ENCODE assay signal across 2 cellular contexts in genomic region chr7:108575156-108575555, GRCh38.
TF ChIP-seq lines count a peak whose summit lies in the region.

No MANE protein-coding gene starts in this region.

TF ChIP-seq in K562, 482 proteins besides CTCF, POLR2A, EP300 and RAD21 (continues in another document):
- TF ChIP-seq ZNF324 (CRISPR knock-in tag; IDR thresholded peaks at IDR 0.05): no peak
- TF ChIP-seq HOMEZ (CRISPR knock-in tag; IDR thresholded peaks at IDR 0.05): no peak
- TF ChIP-seq ZKSCAN8 (CRISPR knock-in tag; IDR thresholded peaks at IDR 0.05): no peak
- no peak for TF ChIP-seq GTF2F1 (IDR thresholded peaks at IDR 0.05; ENCODE audit: low read depth, low read length)
- TF ChIP-seq RBBP5 (IDR thresholded peaks at IDR 0.05; ENCODE audit: borderline replicate concordance, insufficient read depth, low read length, poor library complexity, severe bottlenecking): no peak
- TF ChIP-seq NFYB (IDR thresholded peaks at IDR 0.05; ENCODE audit: extremely low read depth, insufficient read length): peak; percentile 16
- TF ChIP-seq PML (IDR thresholded peaks at IDR 0.05; ENCODE audit: low read length): peak; percentile 32; the same call in 1 of the 2 replicates
- TF ChIP-seq HBP1 (CRISPR knock-in tag; IDR thresholded peaks at IDR 0.05): 0 out of 2 replicates have a peak, but pooled peaks have one; percentile 40
- TF ChIP-seq POLR3A (IDR thresholded peaks at IDR 0.05; ENCODE audit: borderline replicate concordance, extremely low read depth, insufficient read depth, insufficient read length): no peak
- TF ChIP-seq RFX5 (IDR thresholded peaks at IDR 0.05; ENCODE audit: low read depth, low read length): no peak
- TF ChIP-seq ZC3H8 (IDR thresholded peaks at IDR 0.05): no peak
- 0 out of 2 replicates have a peak, but pooled peaks have one; percentile 15 for TF ChIP-seq E2F1 (CRISPR knock-in tag; IDR thresholded peaks at IDR 0.05)
- no peak for TF ChIP-seq NR3C1 (CRISPR knock-in tag; IDR thresholded peaks at IDR 0.05)
- TF ChIP-seq E4F1 (CRISPR knock-in tag; IDR thresholded peaks at IDR 0.05; ENCODE audit: borderline replicate concordance): no peak
- peak; percentile 52; the same call in 1 of the 2 replicates for TF ChIP-seq POLR2AphosphoS5 (IDR thresholded peaks at IDR 0.05; ENCODE audit: control insufficient read depth, insufficient read depth, low read depth, low read length)
- TF ChIP-seq NRF1 (conservative IDR thresholded peaks at IDR 0.05 in 1 of 2, IDR thresholded peaks at IDR 0.05 in 1 of 2): no peak
- no peak for TF ChIP-seq ZNF589 (CRISPR knock-in tag; IDR thresholded peaks at IDR 0.05; ENCODE audit: low read depth)
- TF ChIP-seq THRB (CRISPR knock-in tag; conservative IDR thresholded peaks at IDR 0.05): peak; percentile 88; the same call in 1 of the 2 replicates
- TF ChIP-seq POLR2B (IDR thresholded peaks at IDR 0.05; ENCODE audit: low read depth, partially characterized antibody): peak; percentile 48
- no peak for TF ChIP-seq JUN (IDR thresholded peaks at IDR 0.05; ENCODE audit: borderline replicate concordance, low read depth, low read length)
- TF ChIP-seq JUN (CRISPR knock-in tag; IDR thresholded peaks at IDR 0.05; ENCODE audit: borderline replicate concordance): no peak
- no peak for TF ChIP-seq ZNF766 (CRISPR knock-in tag; conservative IDR thresholded peaks at IDR 0.05)
- TF ChIP-seq FOS (IDR thresholded peaks at IDR 0.05; ENCODE audit: extremely low read depth, insufficient read length): no peak
- TF ChIP-seq TBP (optimal IDR thresholded peaks at IDR 0.05; ENCODE audit: low read depth, low read length): no peak
- TF ChIP-seq BACH1 (tag; IDR thresholded peaks at IDR 0.05): no peak
- TF ChIP-seq HEY1 (CRISPR knock-in tag; IDR thresholded peaks at IDR 0.05; ENCODE audit: borderline replicate concordance): no peak
- TF ChIP-seq HMG20B (CRISPR knock-in tag; IDR thresholded peaks at IDR 0.05): no peak

TF ChIP-seq in GM23338, 12 proteins besides CTCF, POLR2A, EP300 and RAD21:
- TF ChIP-seq ETS1 (IDR thresholded peaks at IDR 0.05) (no peak), EZH2 (IDR thresholded peaks at IDR 0.05; ENCODE audit: low read depth, unreplicated experiment) (no peak), EZH2phosphoT487 (IDR thresholded peaks at IDR 0.05; ENCODE audit: unreplicated experiment) (no peak), JUNB (IDR thresholded peaks at IDR 0.05; ENCODE audit: unreplicated experiment) (no peak), POLR2AphosphoS5 (IDR thresholded peaks at IDR 0.05; ENCODE audit: low read depth) (no peak)
